ENCODE assay signal across 22 cellular contexts in the genomic region with DNA sequence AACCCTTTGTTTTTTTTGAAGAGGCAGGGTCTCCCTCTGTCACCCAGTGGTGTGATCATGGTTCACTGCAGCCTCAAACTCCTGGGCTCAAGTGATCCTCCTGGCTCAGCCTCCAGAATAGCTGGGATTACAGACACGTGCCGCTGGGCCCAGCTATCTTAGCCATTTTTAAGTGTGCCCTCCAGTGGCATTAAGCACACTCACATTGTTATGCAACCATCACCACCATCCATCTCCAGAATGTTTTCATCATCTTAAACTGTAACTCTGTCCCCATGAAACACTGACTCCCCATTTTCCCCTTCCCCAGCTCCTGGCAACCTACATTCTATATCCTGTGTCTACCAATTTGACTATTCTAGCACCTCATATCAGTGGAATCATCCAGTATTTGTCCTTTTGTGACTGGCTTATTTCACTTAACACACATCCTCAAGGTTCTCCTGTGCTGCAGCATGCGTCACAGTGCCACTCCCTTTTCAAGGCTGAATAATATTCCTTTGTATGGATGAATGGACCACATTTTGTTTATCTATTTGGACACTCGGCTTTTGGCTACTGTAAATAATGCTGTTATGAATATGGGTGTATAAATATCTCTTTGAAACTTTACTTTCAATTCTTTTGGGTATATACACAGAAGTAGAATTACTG.
"Had no signal": no experiment of that assay in that cellular context is flagged by ENCODE, and none has a peak within 500 bp of the region (broad histone marks: within the 10 kb centered on the region; RNA-seq: fewer than 3 reads in every experiment).

No MANE protein-coding gene starts in this region.

- H3K27ac ChIP-seq: coronary artery, gastroesophageal sphincter, heart right ventricle, left ventricle myocardium inferior, tibial artery, uterus had no signal

- H3K36me3 ChIP-seq: gastroesophageal sphincter, heart right ventricle, left ventricle myocardium inferior, tibial artery, uterus had no signal

- H3K4me3 ChIP-seq: coronary artery, gastroesophageal sphincter, heart right ventricle, left ventricle myocardium inferior, tibial artery, uterus had no signal

- H3K4me1 ChIP-seq: left ventricle myocardium inferior had no signal

- H3K27me3 ChIP-seq: uterus had no signal

- H3K27me3 Mint-ChIP-seq: activated T-helper 17 cell treated with anti-CD3 and anti-CD28 coated beads, Interleukin-2, amount 50 U/mL, for 72 hours had no signal

- H3K4me3 Mint-ChIP-seq: activated CD4-positive, alpha-beta T cell treated with anti-CD3 and anti-CD28 coated beads, Interleukin-2, amount 10 ng/mL, durations not matched to agents 24 days and 14 days; activated CD8-positive, alpha-beta T cell treated with anti-CD3 and anti-CD28 coated beads for 36 hours; activated T-helper 17 cell treated with anti-CD3 and anti-CD28 coated beads, Interleukin-2, amount 50 U/mL, for 72 hours; neural crest cell had no signal

- H3K27ac Mint-ChIP-seq: activated CD4-positive, alpha-beta T cell treated with anti-CD3 and anti-CD28 coated beads, Interleukin-2, amount 10 ng/mL, durations not matched to agents 24 days and 14 days; activated CD8-positive, alpha-beta T cell treated with anti-CD3 and anti-CD28 coated beads for 36 hours; activated T-helper 17 cell treated with anti-CD3 and anti-CD28 coated beads, Interleukin-2, amount 50 U/mL, for 72 hours; progenitor cell of endocrine pancreas had no signal

- H3K9me3 ChIP-seq: gastroesophageal sphincter, heart right ventricle, left ventricle myocardium inferior, tibial artery, uterus had no signal

- DNase-seq: activated CD4-positive, alpha-beta T cell treated with anti-CD3 and anti-CD28 coated beads, Interleukin-2, amount 10 ng/mL, durations not matched to agents 24 days and 14 days; activated CD8-positive, alpha-beta T cell treated with anti-CD3 and anti-CD28 coated beads for 36 hours; activated naive CD4-positive, alpha-beta T cell; activated T-cell treated with anti-CD3 and anti-CD28 coated beads, Interleukin-2, amount 50 U/mL, for 1 hour; aorta; erythroblast; heart right ventricle; left ventricle myocardium inferior; mammary epithelial cell; stimulated activated CD4-positive, alpha-beta T cell treated with anti-CD3 and anti-CD28 coated beads, Interleukin-12 subunit alpha, Interleukin-12 subunit beta, amount 100 ng/mL, for 4 hours; stimulated activated CD4-positive, alpha-beta T cell treated with anti-CD3 and anti-CD28 coated beads, Interleukin-1b, Interleukin-23, amount 100 ng/mL, for 48 hours; stimulated activated CD8-positive, alpha-beta memory T cell treated with anti-CD3 and anti-CD28 coated beads, Interleukin-4, amount 100 ng/mL, for 48 hours; stimulated activated naive CD4-positive, alpha-beta T cell treated with Interleukin-2 at 50 U/mL for 16 hours; substantia nigra; T1000; tibial artery; uterus had no signal

- H3K9me3 Mint-ChIP-seq: activated CD4-positive, alpha-beta T cell treated with anti-CD3 and anti-CD28 coated beads, Interleukin-2, amount 10 ng/mL, durations not matched to agents 24 days and 14 days; activated CD8-positive, alpha-beta T cell treated with anti-CD3 and anti-CD28 coated beads for 36 hours; activated T-helper 17 cell treated with anti-CD3 and anti-CD28 coated beads, Interleukin-2, amount 50 U/mL, for 72 hours; neural crest cell had no signal
